ENCODE assay signal across 1 cellular context in the genomic region with DNA sequence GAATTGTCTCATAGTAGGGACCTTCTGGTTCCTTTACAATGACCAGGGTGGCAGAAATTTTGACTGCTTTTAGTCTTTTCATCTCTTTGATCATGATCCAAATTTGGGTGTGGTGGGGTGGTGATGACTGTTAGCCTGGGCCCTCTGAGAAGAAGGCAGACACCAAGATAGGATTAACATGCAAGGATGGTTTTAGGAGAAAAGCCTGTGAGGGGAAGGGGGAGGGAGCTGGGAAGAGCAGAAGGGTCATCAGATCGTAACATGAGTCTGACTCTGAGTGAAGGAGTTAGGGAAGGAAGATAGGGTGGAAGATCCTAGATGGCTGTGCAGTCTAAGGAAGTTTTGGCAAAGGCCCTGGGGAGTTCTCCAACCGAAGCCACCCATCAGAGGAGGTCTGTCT.
TF ChIP-seq lines count a peak whose summit lies in the region.

No MANE protein-coding gene starts in this region.

TF ChIP-seq in K562, 482 proteins besides CTCF, POLR2A, EP300 and RAD21:
- TF ChIP-seq ZNF324 (CRISPR knock-in tag; IDR thresholded peaks at IDR 0.05) (peak; percentile 56; the same call in 1 of the 2 replicates), TGIF2 (CRISPR knock-in tag; IDR thresholded peaks at IDR 0.05) (no peak), ARID1B (IDR thresholded peaks at IDR 0.05) (0 out of 2 replicates have a peak, but pooled peaks have one; percentile 18)
